Comparison of ENCODE assay signal across 1 cellular context in genomic region chr13:102771298-102772041, GRCh38.
TF ChIP-seq lines count a peak whose summit lies in the region.

No MANE protein-coding gene starts in this region.

TF ChIP-seq in HEK293, 187 proteins besides CTCF, POLR2A, EP300 and RAD21 (continued from another document):
- TF ChIP-seq PRDM4 (tag by site-specific recombination; IDR thresholded peaks at IDR 0.05) (0 out of 2 replicates have a peak, but pooled peaks have one; percentile 48), ZNF350 (tag by site-specific recombination; IDR thresholded peaks at IDR 0.05) (no peak), REST (tag by site-specific recombination; IDR thresholded peaks at IDR 0.05) (peak; percentile 82), MZF1 (tag by site-specific recombination; IDR thresholded peaks at IDR 0.05; ENCODE audit: borderline replicate concordance) (peak; percentile 75), ZNF624 (tag by site-specific recombination; IDR thresholded peaks at IDR 0.05) (no peak), SP3 (tag by site-specific recombination; IDR thresholded peaks at IDR 0.05) (no peak)
- TF ChIP-seq, protein P1, sequence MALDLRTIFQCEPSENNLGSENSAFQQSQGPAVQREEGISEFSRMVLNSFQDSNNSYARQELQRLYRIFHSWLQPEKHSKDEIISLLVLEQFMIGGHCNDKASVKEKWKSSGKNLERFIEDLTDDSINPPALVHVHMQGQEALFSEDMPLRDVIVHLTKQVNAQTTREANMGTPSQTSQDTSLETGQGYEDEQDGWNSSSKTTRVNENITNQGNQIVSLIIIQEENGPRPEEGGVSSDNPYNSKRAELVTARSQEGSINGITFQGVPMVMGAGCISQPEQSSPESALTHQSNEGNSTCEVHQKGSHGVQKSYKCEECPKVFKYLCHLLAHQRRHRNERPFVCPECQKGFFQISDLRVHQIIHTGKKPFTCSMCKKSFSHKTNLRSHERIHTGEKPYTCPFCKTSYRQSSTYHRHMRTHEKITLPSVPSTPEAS (tag by site-specific recombination; IDR thresholded peaks at IDR 0.05) = no peak
TF ChIP-seq in HEK293: peak in this region for 5.
